In the genomic region with DNA sequence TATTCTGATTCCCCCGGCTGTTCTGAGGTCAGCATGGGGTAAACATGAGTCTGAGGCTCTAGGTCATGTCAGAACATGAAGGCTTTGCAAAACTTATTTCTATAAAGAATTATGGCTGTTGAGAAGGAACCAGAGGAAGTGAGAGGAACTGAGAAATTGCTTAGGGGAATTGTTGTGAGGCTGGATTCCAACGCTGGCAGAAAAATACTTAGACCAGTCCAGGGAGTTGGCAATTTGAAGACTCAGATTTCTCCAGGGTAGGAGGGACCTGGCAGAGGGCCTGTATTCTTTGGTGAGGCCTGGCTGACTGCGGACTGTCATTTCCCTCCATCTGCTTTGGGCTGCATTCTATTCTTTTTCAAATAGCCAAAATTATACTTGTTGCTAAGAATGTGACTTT, we compare ENCODE assay signal across 12 cellular contexts.
DNase-seq lines count a peak whose midpoint lies in the region; ATAC-seq and TF ChIP-seq lines count a peak whose summit lies in the region.
"Had no signal": no experiment of that assay in that cellular context is flagged by ENCODE, and none has a peak within 500 bp of the region (broad histone marks: within the 10 kb centered on the region; RNA-seq: fewer than 3 reads in every experiment).

No MANE protein-coding gene starts in this region.

- intact Hi-C loops in Calu3 (cut with micrococcal nuclease; ENCODE audit: unreplicated experiment) = no loop called here

- DNase-seq in AG09309 (ENCODE audit: low read depth) = peak; percentile 28
- no peak for DNase-seq in RWPE2 (ENCODE audit: low spot score)
- DNase-seq in fibroblast of peridontal ligament (ENCODE audit: extremely low read depth) = peak; percentile 94
- DNase-seq in Calu3 = no peak
- DNase-seq in NCI-H2107 treated with DMSO at 0.1 percent for 48 hours (lab: John Stamatoyannopoulos, UW; ENCODE audit: unreplicated experiment) = no peak
- DNase-seq in NCI-H2227 treated with DMSO at 0.1 percent for 48 hours (lab: John Stamatoyannopoulos, UW) = no peak
- DNase-seq: amniotic stem cell, mesendoderm, NCI-H2029 had no signal

- TF ChIP-seq CTCF in AG09309 (IDR thresholded peaks at IDR 0.05; ENCODE audit: control insufficient read depth, insufficient read depth, low read depth, low read length, missing control alignments) (no peak), RWPE2 (IDR thresholded peaks at IDR 0.05; ENCODE audit: poor library complexity, severe bottlenecking) (no peak), nephron (IDR thresholded peaks at IDR 0.05; ENCODE audit: unreplicated experiment in 3 of 3) (no peak), Calu3 (IDR thresholded peaks at IDR 0.05; ENCODE audit: unreplicated experiment) (no peak)

- H3K36me3 ChIP-seq in RWPE2 (ENCODE audit: low read depth) = 0 out of 2 replicates have a peak, but pooled peaks cover 5% of the 10 kb centered on the region

- H3K4me1 Mint-ChIP-seq in nephron (peaks cover 32% of the 10 kb centered on the region), Calu3 (ENCODE audit: low read depth, unreplicated experiment) (no peaks in the 10 kb centered on the region)
- H3K4me1 Mint-ChIP-seq in activated T-helper 17 cell treated with anti-CD3 and anti-CD28 coated beads, Interleukin-2, amount 50 U/mL, for 72 hours = no peaks in the 10 kb centered on the region

- H3K27ac Mint-ChIP-seq in nephron (peak overlapping the region; percentile 53 to 82 (median 80)), Calu3 (ENCODE audit: unreplicated experiment) (no peak overlapping the region)
- no peak overlapping the region for H3K27ac Mint-ChIP-seq in activated T-helper 17 cell treated with anti-CD3 and anti-CD28 coated beads, Interleukin-2, amount 50 U/mL, for 72 hours

- peak; percentile 85 for ATAC-seq in RWPE2 (ENCODE audit: low read depth)
- no peak for ATAC-seq in activated T-helper 17 cell treated with anti-CD3 and anti-CD28 coated beads, Interleukin-2, amount 50 U/mL, for 72 hours (replicated peaks)

- H3K4me1 ChIP-seq in RWPE2 (ENCODE audit: insufficient read depth, poor library complexity, severe bottlenecking) = peaks cover 11% of the 10 kb centered on the region

- H3K27me3 Mint-ChIP-seq in nephron (ENCODE audit: low read depth) = no peaks in the 10 kb centered on the region
- no peaks in the 10 kb centered on the region for H3K27me3 Mint-ChIP-seq in activated T-helper 17 cell treated with anti-CD3 and anti-CD28 coated beads, Interleukin-2, amount 50 U/mL, for 72 hours
- H3K27me3 Mint-ChIP-seq in Calu3 (ENCODE audit: unreplicated experiment) = no peaks in the 10 kb centered on the region

- H3K4me3 ChIP-seq in AG09309 (ENCODE audit: control insufficient read depth, low read depth, low read length) = no peak overlapping the region
- H3K4me3 ChIP-seq in RWPE2 (ENCODE audit: severe bottlenecking) = no peak overlapping the region
- H3K4me3 ChIP-seq: BLaER1 treated with 17β-estradiol and CSF1 and Interleukin-3, amounts not matched to agents 10 nM and 100 nM had no signal

- CTCF ChIA-PET in Calu3 (lab: Charles Lee) = interaction anchor here (1.1 kb wide), 1 partner anchor 118 kb away, joined by 4 read pairs; no protein-coding TSS in a partner anchor

- no peaks in the 10 kb centered on the region for H3K9me3 ChIP-seq in RWPE2 (ENCODE audit: severe bottlenecking)
- H3K9me3 ChIP-seq: BLaER1 treated with 17β-estradiol and CSF1 and Interleukin-3, amounts not matched to agents 10 nM and 100 nM had no signal

- H3K27me3 ChIP-seq in RWPE2 (ENCODE audit: insufficient read depth, poor library complexity, severe bottlenecking) = no peaks in the 10 kb centered on the region
- H3K27me3 ChIP-seq: BLaER1 treated with 17β-estradiol and CSF1 and Interleukin-3, amounts not matched to agents 10 nM and 100 nM had no signal

- H3K9me3 Mint-ChIP-seq in nephron = peaks cover 3% of the 10 kb centered on the region
- H3K9me3 Mint-ChIP-seq in activated T-helper 17 cell treated with anti-CD3 and anti-CD28 coated beads, Interleukin-2, amount 50 U/mL, for 72 hours = no peaks in the 10 kb centered on the region
- H3K9me3 Mint-ChIP-seq in Calu3 (ENCODE audit: low read depth, unreplicated experiment) = no peaks in the 10 kb centered on the region

- BruUV-seq in Calu3 (replicated peaks; lab: Mats Ljungman, UMichigan) = no TSS peak

- no peak overlapping the region for H3K4me3 Mint-ChIP-seq in nephron
- H3K4me3 Mint-ChIP-seq in activated T-helper 17 cell treated with anti-CD3 and anti-CD28 coated beads, Interleukin-2, amount 50 U/mL, for 72 hours = no peak overlapping the region
- no peak overlapping the region for H3K4me3 Mint-ChIP-seq in Calu3 (ENCODE audit: low read depth, unreplicated experiment)

- H3K36me3 Mint-ChIP-seq in nephron (ENCODE audit: low read depth) = peaks cover 29% of the 10 kb centered on the region
- no peaks in the 10 kb centered on the region for H3K36me3 Mint-ChIP-seq in activated T-helper 17 cell treated with anti-CD3 and anti-CD28 coated beads, Interleukin-2, amount 50 U/mL, for 72 hours (ENCODE audit: low read depth)
- H3K36me3 Mint-ChIP-seq in Calu3 (ENCODE audit: insufficient read depth, unreplicated experiment) = peaks cover 4% of the 10 kb centered on the region

- H3K27ac ChIP-seq in RWPE2 (ENCODE audit: poor library complexity, severe bottlenecking) = peak overlapping the region; percentile 57

Comparison
In these comparisons a context has a peak if more than half of its experiments do, and no peak if none do; other contexts are left out.
1. DNase-seq: peak in AG09309 (single experiment) and fibroblast of peridontal ligament (single experiment); none in RWPE2 (single experiment), Calu3 (single experiment), NCI-H2107 treated with DMSO at 0.1 percent for 48 hours (single experiment) and NCI-H2227 treated with DMSO at 0.1 percent for 48 hours (single experiment).
2. H3K27ac Mint-ChIP-seq: peak in nephron (3 of 3); none in activated T-helper 17 cell treated with anti-CD3 and anti-CD28 coated beads, Interleukin-2, amount 50 U/mL, for 72 hours (single experiment) and Calu3 (single experiment).